25 cellular contexts compared by ENCODE assay signal in the genomic region with DNA sequence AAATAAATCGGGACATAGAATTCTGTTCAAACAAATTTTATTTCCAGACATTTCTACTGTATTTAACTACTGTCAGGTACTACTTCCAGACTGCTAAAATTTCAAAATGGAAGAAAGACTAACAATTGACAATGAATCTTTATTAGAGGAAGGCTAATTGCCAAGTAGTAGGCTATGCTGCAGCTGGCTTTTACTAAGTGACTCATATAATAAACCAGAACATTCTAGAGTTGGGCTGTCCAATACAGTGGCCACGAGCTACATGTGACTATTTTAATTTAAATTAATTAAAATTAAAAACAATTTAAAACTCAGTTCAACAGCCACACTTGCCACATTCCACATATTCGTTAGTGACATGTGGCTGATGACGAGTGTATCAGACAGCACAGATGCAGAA.
"Had no signal": no experiment of that assay in that cellular context is flagged by ENCODE, and none has a peak within 500 bp of the region (broad histone marks: within the 10 kb centered on the region; RNA-seq: fewer than 3 reads in every experiment).

No MANE protein-coding gene starts in this region.

- H3K9me3 Mint-ChIP-seq: activated B cell treated with CpG ODN at 0.5 μM for 24 hours; activated naive CD8-positive, alpha-beta T cell treated with anti-CD3 and anti-CD28 coated beads, Interleukin-2, amount 10 ng/mL, durations not matched to agents 7 days and 5 days; activated T-cell treated with anti-CD3 and anti-CD28 coated beads, Interleukin-2, amount 50 U/mL, for 4 hours; dendritic cell treated with granulocyte-macrophage colony-stimulating factor and Interleukin-4, amounts not matched to agents 40 ng/mL and 50 ng/mL, for 4 days; memory B cell; nephron; stimulated activated memory B cell treated with anti-CD40 and anti-IgM and Interleukin-4, amounts not matched to agents 10 μg/mL and 1 μg/mL and 100 μg/mL, for 72 hours had no signal

- H3K9me3 ChIP-seq: gastrocnemius medialis, neutrophil, ovary, psoas muscle, upper lobe of right lung had no signal

- H3K36me3 Mint-ChIP-seq: activated naive CD8-positive, alpha-beta T cell treated with anti-CD3 and anti-CD28 coated beads, Interleukin-2, amount 10 ng/mL, durations not matched to agents 7 days and 5 days; stimulated activated memory B cell treated with anti-CD40 and anti-IgM and Interleukin-4, amounts not matched to agents 10 μg/mL and 1 μg/mL and 100 μg/mL, for 72 hours had no signal

- ATAC-seq: activated CD4-positive, alpha-beta T cell treated with anti-CD3 and anti-CD28 coated beads for 36 hours; activated T-cell treated with anti-CD3 and anti-CD28 coated beads, Interleukin-2, amount 50 U/mL, for 4 hours; esophagus mucosa; gastrocnemius medialis; left cardiac atrium; psoas muscle; right cardiac atrium; stimulated activated memory B cell treated with anti-CD40 and anti-IgM and Interleukin-4, amounts not matched to agents 10 μg/mL and 1 μg/mL and 100 μg/mL, for 72 hours; upper lobe of right lung had no signal

- DNase-seq: activated B cell treated with CpG ODN at 0.5 μM for 24 hours; activated CD4-positive, alpha-beta T cell treated with anti-CD3 and anti-CD28 coated beads for 36 hours; activated CD4-positive, alpha-beta T cell treated with anti-CD3 and anti-CD28 coated beads, Interleukin-2, amount 50 U/mL, for 4 hours; activated CD8-positive, alpha-beta memory T cell treated with anti-CD3 and anti-CD28 coated beads, Interleukin-2, amount 50 U/mL, for 48 hours; activated naive CD4-positive, alpha-beta T cell treated with Interleukin-2 at 50 U/mL for 16 hours; activated naive CD8-positive, alpha-beta T cell treated with anti-CD3 and anti-CD28 coated beads, Interleukin-2, amount 10 ng/mL, durations not matched to agents 7 days and 5 days; activated T-cell treated with anti-CD3 and anti-CD28 coated beads, Interleukin-2, amount 50 U/mL, for 4 hours; amniotic stem cell; effector memory CD4-positive, alpha-beta T cell; gastrocnemius medialis; left cardiac atrium; ovary; psoas muscle; right cardiac atrium; small intestine; stimulated activated CD4-positive, alpha-beta T cell treated with anti-CD3 and anti-CD28 coated beads, Interleukin-2, amount 100 ng/mL, for 24 hours; T-helper 9 cell; upper lobe of right lung had no signal

- H3K36me3 ChIP-seq: gastrocnemius medialis, neutrophil, ovary had no signal

- H3K27me3 Mint-ChIP-seq: activated B cell treated with CpG ODN at 0.5 μM for 24 hours; activated CD4-positive, alpha-beta T cell treated with anti-CD3 and anti-CD28 coated beads for 36 hours; activated naive CD8-positive, alpha-beta T cell treated with anti-CD3 and anti-CD28 coated beads, Interleukin-2, amount 10 ng/mL, durations not matched to agents 7 days and 5 days; dendritic cell treated with granulocyte-macrophage colony-stimulating factor and Interleukin-4, amounts not matched to agents 40 ng/mL and 50 ng/mL, for 4 days; memory B cell; stimulated activated memory B cell treated with anti-CD40 and anti-IgM and Interleukin-4, amounts not matched to agents 10 μg/mL and 1 μg/mL and 100 μg/mL, for 72 hours had no signal

- H3K27ac Mint-ChIP-seq: activated B cell treated with CpG ODN at 0.5 μM for 24 hours; activated CD4-positive, alpha-beta T cell treated with anti-CD3 and anti-CD28 coated beads for 36 hours; activated naive CD8-positive, alpha-beta T cell treated with anti-CD3 and anti-CD28 coated beads, Interleukin-2, amount 10 ng/mL, durations not matched to agents 7 days and 5 days; dendritic cell treated with granulocyte-macrophage colony-stimulating factor and Interleukin-4, amounts not matched to agents 40 ng/mL and 50 ng/mL, for 4 days; memory B cell; nephron; stimulated activated memory B cell treated with anti-CD40 and anti-IgM and Interleukin-4, amounts not matched to agents 10 μg/mL and 1 μg/mL and 100 μg/mL, for 72 hours had no signal

- H3K27ac ChIP-seq: cardiac muscle cell, gastrocnemius medialis, neutrophil, ovary, psoas muscle, upper lobe of right lung had no signal

- H3K27me3 ChIP-seq: cardiac muscle cell, gastrocnemius medialis, neutrophil, ovary, upper lobe of right lung had no signal

- H3K4me3 Mint-ChIP-seq: activated B cell treated with CpG ODN at 0.5 μM for 24 hours; activated CD4-positive, alpha-beta T cell treated with anti-CD3 and anti-CD28 coated beads for 36 hours; activated naive CD8-positive, alpha-beta T cell treated with anti-CD3 and anti-CD28 coated beads, Interleukin-2, amount 10 ng/mL, durations not matched to agents 7 days and 5 days; activated T-cell treated with anti-CD3 and anti-CD28 coated beads, Interleukin-2, amount 50 U/mL, for 4 hours; dendritic cell treated with granulocyte-macrophage colony-stimulating factor and Interleukin-4, amounts not matched to agents 40 ng/mL and 50 ng/mL, for 4 days; memory B cell; nephron; stimulated activated memory B cell treated with anti-CD40 and anti-IgM and Interleukin-4, amounts not matched to agents 10 μg/mL and 1 μg/mL and 100 μg/mL, for 72 hours had no signal

- H3K4me3 ChIP-seq: cardiac muscle cell, gastrocnemius medialis, ovary, psoas muscle, upper lobe of right lung had no signal
